In genomic region chr22:25080855-25081254, GRCh38 we compare ENCODE assay signal across 13 cellular contexts.
DNase-seq lines count a peak whose midpoint lies in the region; ATAC-seq and TF ChIP-seq lines count a peak whose summit lies in the region.
"Had no signal": no experiment of that assay in that cellular context is flagged by ENCODE, and none has a peak within 500 bp of the region (broad histone marks: within the 10 kb centered on the region; RNA-seq: fewer than 3 reads in every experiment).

No MANE protein-coding gene starts in this region.

- peak; percentile 7 for DNase-seq in HFFc6
- DNase-seq in chondrocyte (ENCODE audit: low spot score) = no peak
- no peak for DNase-seq in thoracic aorta (ENCODE audit: low spot score)
- no peak for DNase-seq in CD1c-positive myeloid dendritic cell (ENCODE audit: extremely low spot score)
- no peak for DNase-seq in activated CD8-positive, alpha-beta memory T cell treated with anti-CD3 and anti-CD28 coated beads, Interleukin-2, amount 50 U/mL, for 4 hours
- no peak for DNase-seq in hypothalamus (lab: John Stamatoyannopoulos, UW)
- DNase-seq: DMS79 had no signal

- H3K27ac ChIP-seq in mesodermal cell (ENCODE audit: low read depth, low read length, severe bottlenecking) (peak overlapping the region; percentile 16), thoracic aorta (peak overlapping the region; percentile 67 to 75)
- H3K27ac ChIP-seq: BLaER1 treated with 17β-estradiol and CSF1 and Interleukin-3, amounts not matched to agents 10 nM and 100 nM had no signal

- no peak for ATAC-seq in thoracic aorta (ENCODE audit: insufficient number of reproducible peaks, low FRiP score, low read depth)
- ATAC-seq in GM18861 (IDR thresholded peaks at IDR 0.05; ENCODE audit: unreplicated experiment) = no peak

- H3K4me1 Mint-ChIP-seq in HFFc6 (ENCODE audit: low read depth) = no peaks in the 10 kb centered on the region; the same call in 1 of the 2 replicates
- H3K4me1 Mint-ChIP-seq in chondrocyte (ENCODE audit: low read depth) = peaks cover 41% of the 10 kb centered on the region

- TF ChIP-seq CTCF in HFFc6 (IDR thresholded peaks at IDR 0.05) = no peak
- no peak for TF ChIP-seq CTCF in chondrocyte (IDR thresholded peaks at IDR 0.05)
- no peak for TF ChIP-seq CTCF in thoracic aorta (IDR thresholded peaks at IDR 0.05)

- WGBS in mesodermal cell (ENCODE audit: insufficient coverage in 2 of 2), 2 experiments = 68 to 75% methylated on average over 3 of the region's 3 CpGs

- peaks cover 10% of the 10 kb centered on the region for H3K9me3 Mint-ChIP-seq in HFFc6
- H3K9me3 Mint-ChIP-seq in chondrocyte (ENCODE audit: low read depth) = no peaks in the 10 kb centered on the region
- H3K9me3 Mint-ChIP-seq: CD4-positive, alpha-beta memory T cell had no signal

- no peaks in the 10 kb centered on the region for H3K9me3 ChIP-seq in mesodermal cell (ENCODE audit: control insufficient read depth, low read length)
- H3K9me3 ChIP-seq in thoracic aorta = no peaks in the 10 kb centered on the region
- H3K9me3 ChIP-seq: HAP-1 had no signal

- H3K27me3 Mint-ChIP-seq in HFFc6 (ENCODE audit: insufficient read depth) = peaks cover 6% of the 10 kb centered on the region
- no peaks in the 10 kb centered on the region for H3K27me3 Mint-ChIP-seq in chondrocyte (ENCODE audit: low read depth)
- H3K27me3 Mint-ChIP-seq: CD4-positive, alpha-beta memory T cell had no signal

- H3K4me3 ChIP-seq in mesodermal cell (ENCODE audit: extremely low read depth, insufficient read depth, low read length, poor library complexity, severe bottlenecking) = no peak overlapping the region
- H3K4me3 ChIP-seq in thoracic aorta = no peak overlapping the region
- H3K4me3 ChIP-seq: BLaER1 treated with 17β-estradiol and CSF1 and Interleukin-3, amounts not matched to agents 10 nM and 100 nM; GM12878; HAP-1 had no signal

- peaks cover 4% of the 10 kb centered on the region for H3K36me3 ChIP-seq in mesodermal cell (ENCODE audit: control insufficient read depth, insufficient read depth, low read length)
- no peaks in the 10 kb centered on the region for H3K36me3 ChIP-seq in thoracic aorta
- H3K36me3 ChIP-seq: BLaER1 treated with 17β-estradiol and CSF1 and Interleukin-3, amounts not matched to agents 10 nM and 100 nM; HAP-1 had no signal

- H3K27me3 ChIP-seq in thoracic aorta (replicated peaks; ENCODE audit: insufficient read depth) = no peaks in the 10 kb centered on the region
- H3K27me3 ChIP-seq: BLaER1 treated with 17β-estradiol and CSF1 and Interleukin-3, amounts not matched to agents 10 nM and 100 nM had no signal

- H3K36me3 Mint-ChIP-seq in HFFc6 (ENCODE audit: low read depth) = no peaks in the 10 kb centered on the region
- H3K36me3 Mint-ChIP-seq in chondrocyte (ENCODE audit: low read depth) = no peaks in the 10 kb centered on the region
- H3K36me3 Mint-ChIP-seq: CD4-positive, alpha-beta memory T cell had no signal

- peaks cover 9% of the 10 kb centered on the region for H3K4me1 ChIP-seq in mesodermal cell (ENCODE audit: control insufficient read depth, insufficient read depth, low read length, poor library complexity, severe bottlenecking)
- peaks cover 52 to 95% of the 10 kb centered on the region in 2 donors for H3K4me1 ChIP-seq in thoracic aorta (ENCODE audit: control insufficient read depth in 1 of 2, low read depth in 2 of 2)
- H3K4me1 ChIP-seq: HAP-1 had no signal

- H3K27ac Mint-ChIP-seq in HFFc6 (no peak overlapping the region), chondrocyte (ENCODE audit: unreplicated experiment) (peak overlapping the region; percentile 76)

- H3K4me3 Mint-ChIP-seq in HFFc6 (no peak overlapping the region), chondrocyte (ENCODE audit: unreplicated experiment) (no peak overlapping the region)
- H3K4me3 Mint-ChIP-seq: CD4-positive, alpha-beta memory T cell had no signal
